1 cellular context compared by ENCODE assay signal in genomic region chr20:57450419-57450818, GRCh38.
TF ChIP-seq lines count a peak whose summit lies in the region.

No MANE protein-coding gene starts in this region.

TF ChIP-seq in K562, 482 proteins besides CTCF, POLR2A, EP300 and RAD21 (continued from another document):
- TF ChIP-seq, protein P1, sequence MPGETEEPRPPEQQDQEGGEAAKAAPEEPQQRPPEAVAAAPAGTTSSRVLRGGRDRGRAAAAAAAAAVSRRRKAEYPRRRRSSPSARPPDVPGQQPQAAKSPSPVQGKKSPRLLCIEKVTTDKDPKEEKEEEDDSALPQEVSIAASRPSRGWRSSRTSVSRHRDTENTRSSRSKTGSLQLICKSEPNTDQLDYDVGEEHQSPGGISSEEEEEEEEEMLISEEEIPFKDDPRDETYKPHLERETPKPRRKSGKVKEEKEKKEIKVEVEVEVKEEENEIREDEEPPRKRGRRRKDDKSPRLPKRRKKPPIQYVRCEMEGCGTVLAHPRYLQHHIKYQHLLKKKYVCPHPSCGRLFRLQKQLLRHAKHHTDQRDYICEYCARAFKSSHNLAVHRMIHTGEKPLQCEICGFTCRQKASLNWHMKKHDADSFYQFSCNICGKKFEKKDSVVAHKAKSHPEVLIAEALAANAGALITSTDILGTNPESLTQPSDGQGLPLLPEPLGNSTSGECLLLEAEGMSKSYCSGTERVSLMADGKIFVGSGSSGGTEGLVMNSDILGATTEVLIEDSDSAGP (CRISPR knock-in tag; IDR thresholded peaks at IDR 0.05): no peak
- TF ChIP-seq RBM39 (optimal IDR thresholded peaks at IDR 0.05; ENCODE audit: low read depth, low read length) (no peak), YY1 (IDR thresholded peaks at IDR 0.05; ENCODE audit: borderline replicate concordance in 1 of 3, control insufficient read depth in 1 of 3, extremely low read depth in 1 of 3, insufficient read depth in 3 of 3, insufficient read length in 1 of 3, insufficient replicate concordance in 2 of 3, low read depth in 1 of 3, low read length in 2 of 3) (no peak), ATF7 (IDR thresholded peaks at IDR 0.05) (no peak), PRDM10 (IDR thresholded peaks at IDR 0.05; ENCODE audit: partially characterized antibody) (no peak), CSDE1 (IDR thresholded peaks at IDR 0.05) (no peak), ZNF165 (CRISPR knock-in tag; IDR thresholded peaks at IDR 0.05; ENCODE audit: borderline replicate concordance) (no peak), ETV6 (IDR thresholded peaks at IDR 0.05; ENCODE audit: borderline replicate concordance in 1 of 2, low read depth in 2 of 2, low read length in 1 of 2) (0 out of 4 replicates have a peak, but pooled peaks of 1 of the 2 experiments have one; percentile 37), ETV6 (CRISPR knock-in tag; IDR thresholded peaks at IDR 0.05; ENCODE audit: borderline replicate concordance) (no peak), CCAR2 (IDR thresholded peaks at IDR 0.05; ENCODE audit: low read depth, low read length) (no peak), ZBTB8A (IDR thresholded peaks at IDR 0.05; ENCODE audit: partially characterized antibody) (no peak), ZBED1 (IDR thresholded peaks at IDR 0.05) (no peak), SREBF1 (IDR thresholded peaks at IDR 0.05; ENCODE audit: borderline replicate concordance, low read depth, low read length) (no peak), GTF2A2 (tag; IDR thresholded peaks at IDR 0.05) (no peak), RFX7 (CRISPR knock-in tag; IDR thresholded peaks at IDR 0.05) (no peak), ELF4 (CRISPR knock-in tag; IDR thresholded peaks at IDR 0.05) (no peak), POU5F1 (IDR thresholded peaks at IDR 0.05; ENCODE audit: borderline replicate concordance, low read depth, low read length, partially characterized antibody) (no peak), SMARCB1 (IDR thresholded peaks at IDR 0.05; ENCODE audit: insufficient read length, low read depth) (no peak)
- TF ChIP-seq, protein P2, sequence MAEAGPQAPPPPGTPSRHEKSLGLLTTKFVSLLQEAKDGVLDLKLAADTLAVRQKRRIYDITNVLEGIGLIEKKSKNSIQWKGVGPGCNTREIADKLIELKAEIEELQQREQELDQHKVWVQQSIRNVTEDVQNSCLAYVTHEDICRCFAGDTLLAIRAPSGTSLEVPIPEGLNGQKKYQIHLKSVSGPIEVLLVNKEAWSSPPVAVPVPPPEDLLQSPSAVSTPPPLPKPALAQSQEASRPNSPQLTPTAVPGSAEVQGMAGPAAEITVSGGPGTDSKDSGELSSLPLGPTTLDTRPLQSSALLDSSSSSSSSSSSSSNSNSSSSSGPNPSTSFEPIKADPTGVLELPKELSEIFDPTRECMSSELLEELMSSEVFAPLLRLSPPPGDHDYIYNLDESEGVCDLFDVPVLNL (CRISPR knock-in tag; IDR thresholded peaks at IDR 0.05; ENCODE audit: low read depth): no peak
- TF ChIP-seq, protein P3, sequence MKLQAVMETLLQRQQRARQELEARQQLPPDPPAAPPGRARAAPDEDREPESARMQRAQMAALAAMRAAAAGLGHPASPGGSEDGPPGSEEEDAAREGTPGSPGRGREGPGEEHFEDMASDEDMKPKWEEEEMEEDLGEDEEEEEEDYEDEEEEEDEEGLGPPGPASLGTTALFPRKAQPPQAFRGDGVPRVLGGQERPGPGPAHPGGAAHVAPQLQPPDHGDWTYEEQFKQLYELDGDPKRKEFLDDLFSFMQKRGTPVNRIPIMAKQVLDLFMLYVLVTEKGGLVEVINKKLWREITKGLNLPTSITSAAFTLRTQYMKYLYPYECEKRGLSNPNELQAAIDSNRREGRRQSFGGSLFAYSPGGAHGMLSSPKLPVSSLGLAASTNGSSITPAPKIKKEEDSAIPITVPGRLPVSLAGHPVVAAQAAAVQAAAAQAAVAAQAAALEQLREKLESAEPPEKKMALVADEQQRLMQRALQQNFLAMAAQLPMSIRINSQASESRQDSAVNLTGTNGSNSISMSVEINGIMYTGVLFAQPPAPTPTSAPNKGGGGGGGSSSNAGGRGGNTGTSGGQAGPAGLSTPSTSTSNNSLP (IDR thresholded peaks at IDR 0.05; ENCODE audit: borderline replicate concordance, low read depth, low read length): no peak
